1 cellular context compared by ENCODE assay signal in genomic region chr6:149264629-149265028, GRCh38.
TF ChIP-seq lines count a peak whose summit lies in the region.

No MANE protein-coding gene starts in this region.

TF ChIP-seq in H1, 55 proteins besides CTCF, POLR2A, EP300 and RAD21 (continued from another document):
- TF ChIP-seq ATF2 (IDR thresholded peaks at IDR 0.05; ENCODE audit: low read length), result no peak
- TF ChIP-seq PHF8 (conservative IDR thresholded peaks at IDR 0.05; ENCODE audit: low read depth, low read length), result no peak
- no peak for TF ChIP-seq KDM5A (IDR thresholded peaks at IDR 0.05; ENCODE audit: low read length)
- no peak for TF ChIP-seq MAFK (IDR thresholded peaks at IDR 0.05; ENCODE audit: low read depth, low read length)
- no peak for TF ChIP-seq EZH2 (IDR thresholded peaks at IDR 0.05; ENCODE audit: low read depth, low read length, severe bottlenecking)
- TF ChIP-seq SUZ12 (IDR thresholded peaks at IDR 0.05; ENCODE audit: low read length), result no peak
- TF ChIP-seq SP2 (IDR thresholded peaks at IDR 0.05; ENCODE audit: low read length), result no peak
